Comparison of ENCODE assay signal across 9 cellular contexts in the genomic region with DNA sequence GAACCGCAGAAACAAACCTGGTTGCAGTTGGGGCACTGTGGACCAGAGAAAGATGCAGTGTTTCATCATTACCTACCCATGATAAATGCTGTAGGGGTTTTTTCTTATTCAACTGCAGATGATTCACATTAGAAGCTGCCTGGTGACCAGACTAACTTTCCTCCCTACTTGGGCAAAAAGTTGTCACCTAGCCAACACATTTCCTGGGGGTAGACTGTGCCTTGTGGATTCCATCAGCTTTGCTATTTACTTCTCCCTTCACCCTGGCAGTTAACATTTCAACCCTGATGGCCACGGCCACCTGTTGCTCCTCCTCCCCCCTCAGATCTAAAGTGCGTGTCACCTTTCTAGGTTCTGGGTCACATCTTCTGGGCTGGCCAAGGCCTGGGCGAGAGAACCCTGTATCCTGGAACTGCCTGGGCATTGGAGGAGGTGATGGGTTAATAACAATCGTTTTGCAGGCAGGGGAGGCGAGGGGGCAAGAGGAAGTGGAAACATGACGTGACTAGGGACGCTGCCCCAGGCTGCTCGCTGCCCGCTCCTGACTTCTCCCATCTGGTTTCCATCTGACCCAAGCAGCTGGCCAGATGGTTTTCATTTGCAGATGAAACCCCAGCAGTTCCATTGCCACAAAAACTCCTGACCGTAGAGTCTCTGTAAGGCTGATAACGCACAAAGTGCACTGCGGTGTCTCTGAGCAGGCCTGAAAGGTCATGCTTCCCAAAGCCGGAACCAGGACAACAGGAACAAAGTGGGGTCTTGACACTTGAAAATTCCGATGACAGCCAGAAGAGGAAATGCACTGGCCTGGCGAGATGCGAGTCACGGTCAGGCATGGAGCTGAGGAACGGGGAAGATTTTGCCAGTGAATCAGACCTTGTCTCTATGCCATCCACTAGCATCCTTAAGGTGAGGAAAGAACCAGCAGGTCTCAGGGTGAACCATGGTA. TPM values are rescaled to one million over a fixed set of nuclear protein-coding genes. Genes with fewer than 3 reads are reported as not detected.
A peak's percentile ranks its signal among the peaks of the same experiment; 100 is the strongest.
DNase-seq lines count a peak whose midpoint lies in the region; ATAC-seq, FAIRE-seq and TF ChIP-seq lines count a peak whose summit lies in the region.
"Had no signal": no experiment of that assay in that cellular context is flagged by ENCODE, and none has a peak within 500 bp of the region (broad histone marks: within the 10 kb centered on the region; RNA-seq: fewer than 3 reads in every experiment).

No MANE protein-coding gene starts in this region.

- H3K36me3 Mint-ChIP-seq in T-helper 1 cell treated with Interleukin-12 subunit alpha and Interleukin-12 subunit beta and Interleukin-4 antibody, amounts not matched to agents 30 μg/mL and 1 μg/mL, for 36 hours (ENCODE audit: low read depth), result peaks cover 25% of the 10 kb centered on the region
- H3K36me3 Mint-ChIP-seq in naive B cell, result no peaks in the 10 kb centered on the region

- H3K4me1 Mint-ChIP-seq in T-helper 1 cell treated with Interleukin-12 subunit alpha and Interleukin-12 subunit beta and Interleukin-4 antibody, amounts not matched to agents 30 μg/mL and 1 μg/mL, for 36 hours (ENCODE audit: low read depth), result peaks cover 66% of the 10 kb centered on the region
- H3K4me1 Mint-ChIP-seq in naive B cell, result peaks cover 77 to 92% (median 88%) of the 10 kb centered on the region in 3 donors

- no peaks in the 10 kb centered on the region for H3K27me3 Mint-ChIP-seq in T-helper 1 cell treated with Interleukin-12 subunit alpha and Interleukin-12 subunit beta and Interleukin-4 antibody, amounts not matched to agents 30 μg/mL and 1 μg/mL, for 36 hours (ENCODE audit: low read depth)
- no peaks in the 10 kb centered on the region for H3K27me3 Mint-ChIP-seq in naive B cell

- TF ChIP-seq POLR2A in GM12892 (IDR thresholded peaks at IDR 0.05; ENCODE audit: low read depth, low read length), result no peak

- no peaks in the 10 kb centered on the region for H3K9me3 Mint-ChIP-seq in T-helper 1 cell treated with Interleukin-12 subunit alpha and Interleukin-12 subunit beta and Interleukin-4 antibody, amounts not matched to agents 30 μg/mL and 1 μg/mL, for 36 hours
- H3K9me3 Mint-ChIP-seq in naive B cell, result no peaks in the 10 kb centered on the region

- H3K27ac ChIP-seq in epithelial cell of prostate, result peak overlapping the region; percentile 42
- H3K27ac ChIP-seq: SJCRH30 had no signal

- no peak for DNase-seq in GM12892 (ENCODE audit: insufficient read length)
- no peak for DNase-seq in epithelial cell of prostate (ENCODE audit: low read depth, low spot score)
- no peak for DNase-seq in naive B cell
- no peak for DNase-seq in cerebellar nuclear complex (lab: John Stamatoyannopoulos, UW)
- no peak for DNase-seq in cerebellar cortex (ENCODE audit: low spot score)

- peak; percentile 30 for FAIRE-seq in GM12892 (lab: Jason Lieb, UNC)

- peak overlapping the region; percentile 10 for H3K4me3 Mint-ChIP-seq in T-helper 1 cell treated with Interleukin-12 subunit alpha and Interleukin-12 subunit beta and Interleukin-4 antibody, amounts not matched to agents 30 μg/mL and 1 μg/mL, for 36 hours
- peak overlapping the region in 5 of 8 donors; percentile 16 to 63 (median 39) for H3K4me3 Mint-ChIP-seq in naive B cell

- H3K27ac Mint-ChIP-seq in T-helper 1 cell treated with Interleukin-12 subunit alpha and Interleukin-12 subunit beta and Interleukin-4 antibody, amounts not matched to agents 30 μg/mL and 1 μg/mL, for 36 hours, result peak overlapping the region; percentile 67
- H3K27ac Mint-ChIP-seq in naive B cell, result peak overlapping the region; percentile 64 to 84 (median 76)

- no peak for ATAC-seq in naive B cell (ENCODE audit: low read depth in 2 of 2)
- no peak for ATAC-seq in GM21390 (IDR thresholded peaks at IDR 0.05; ENCODE audit: unreplicated experiment)
- no peak for ATAC-seq in GM21360 (IDR thresholded peaks at IDR 0.05; ENCODE audit: unreplicated experiment)

RNA-seq across cellular contexts. Expression of gene CAPZB, which starts 36.6 kb away (rescaled TPM):
- polyA plus RNA-seq in GM12892 (2012; ENCODE audit: missing spikeins), result 251 TPM
- 100 to 1,000 TPM; 328 to 445 (median 382) TPM for polyA plus RNA-seq in naive B cell (ENCODE audit: low read depth in 6 of 6)
